1 cellular context compared by ENCODE assay signal in the genomic region with DNA sequence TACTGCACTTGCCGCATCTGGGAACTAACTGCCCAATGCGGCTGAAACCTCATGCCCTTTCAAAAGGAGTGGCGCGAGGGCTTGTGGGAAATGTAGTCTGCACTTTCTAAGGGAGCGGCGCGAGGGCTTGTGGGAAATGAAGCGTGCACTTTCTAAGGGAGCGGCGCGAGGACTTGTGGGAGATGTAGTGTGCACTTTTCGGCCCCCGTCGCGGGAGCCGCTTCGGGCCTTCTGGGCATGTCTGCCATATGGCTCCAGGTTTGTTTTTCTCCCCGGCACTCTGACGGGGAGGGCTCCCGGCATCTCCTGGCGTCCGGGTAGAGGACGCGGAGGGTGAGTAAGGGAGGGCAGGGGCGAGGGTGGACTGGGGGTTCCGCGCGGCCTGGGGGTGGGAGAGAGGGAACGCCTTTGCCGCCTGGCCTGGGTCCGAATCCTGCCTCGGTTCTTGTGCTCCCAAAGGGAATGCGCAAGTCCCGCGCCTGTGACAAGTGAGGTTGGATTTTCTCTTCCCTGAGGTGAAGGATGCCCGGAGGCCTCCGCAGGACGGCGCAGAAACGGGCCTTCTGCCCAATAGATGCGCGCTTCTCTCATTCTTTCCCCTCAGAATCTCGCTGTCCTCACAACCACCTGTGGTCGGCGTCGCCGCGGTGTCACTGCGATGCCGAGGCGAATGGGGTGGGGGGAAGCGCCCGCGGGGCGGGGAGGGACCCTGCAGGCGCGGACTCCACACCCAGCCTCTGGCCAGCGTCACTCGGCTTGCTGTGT.
A peak's percentile ranks its signal among the peaks of the same experiment; 100 is the strongest.
TF ChIP-seq lines count a peak whose summit lies in the region.

A gene (plus strand): TSS at position 180 of the 765 bp plus-strand sequence. CDS start 2,281 bp downstream, outside the sequence.

TF ChIP-seq in H1, 55 proteins besides CTCF, POLR2A, EP300 and RAD21:
- TF ChIP-seq, protein P1, sequence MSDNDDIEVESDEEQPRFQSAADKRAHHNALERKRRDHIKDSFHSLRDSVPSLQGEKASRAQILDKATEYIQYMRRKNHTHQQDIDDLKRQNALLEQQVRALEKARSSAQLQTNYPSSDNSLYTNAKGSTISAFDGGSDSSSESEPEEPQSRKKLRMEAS (IDR thresholded peaks at IDR 0.05), result peak; percentile 41
- TF ChIP-seq CREB1 (IDR thresholded peaks at IDR 0.05) (0 out of 2 replicates have a peak, but pooled peaks have one; percentile 15), RFX5 (IDR thresholded peaks at IDR 0.05; ENCODE audit: borderline replicate concordance, low read depth, low read length) (no peak), SP1 (IDR thresholded peaks at IDR 0.05; ENCODE audit: low read depth, low read length) (no peak), SIX5 (IDR thresholded peaks at IDR 0.05; ENCODE audit: low read depth, low read length) (peak; percentile 69), KDM4A (IDR thresholded peaks at IDR 0.05; ENCODE audit: low read depth, low read length, severe bottlenecking) (peak; percentile 64)
- TF ChIP-seq, protein P2, sequence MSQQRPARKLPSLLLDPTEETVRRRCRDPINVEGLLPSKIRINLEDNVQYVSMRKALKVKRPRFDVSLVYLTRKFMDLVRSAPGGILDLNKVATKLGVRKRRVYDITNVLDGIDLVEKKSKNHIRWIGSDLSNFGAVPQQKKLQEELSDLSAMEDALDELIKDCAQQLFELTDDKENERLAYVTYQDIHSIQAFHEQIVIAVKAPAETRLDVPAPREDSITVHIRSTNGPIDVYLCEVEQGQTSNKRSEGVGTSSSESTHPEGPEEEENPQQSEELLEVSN (IDR thresholded peaks at IDR 0.05), result peak; percentile 42; the same call in 1 of the 2 replicates
TF ChIP-seq in H1: peak in this region for 5.
